Comparison of ENCODE assay signal across 1 cellular context in genomic region chr10:109987828-109988227, GRCh38.
TF ChIP-seq lines count a peak whose summit lies in the region.

No MANE protein-coding gene starts in this region.

TF ChIP-seq in GM23338, 12 proteins besides CTCF, POLR2A, EP300 and RAD21:
- TF ChIP-seq, protein P1, sequence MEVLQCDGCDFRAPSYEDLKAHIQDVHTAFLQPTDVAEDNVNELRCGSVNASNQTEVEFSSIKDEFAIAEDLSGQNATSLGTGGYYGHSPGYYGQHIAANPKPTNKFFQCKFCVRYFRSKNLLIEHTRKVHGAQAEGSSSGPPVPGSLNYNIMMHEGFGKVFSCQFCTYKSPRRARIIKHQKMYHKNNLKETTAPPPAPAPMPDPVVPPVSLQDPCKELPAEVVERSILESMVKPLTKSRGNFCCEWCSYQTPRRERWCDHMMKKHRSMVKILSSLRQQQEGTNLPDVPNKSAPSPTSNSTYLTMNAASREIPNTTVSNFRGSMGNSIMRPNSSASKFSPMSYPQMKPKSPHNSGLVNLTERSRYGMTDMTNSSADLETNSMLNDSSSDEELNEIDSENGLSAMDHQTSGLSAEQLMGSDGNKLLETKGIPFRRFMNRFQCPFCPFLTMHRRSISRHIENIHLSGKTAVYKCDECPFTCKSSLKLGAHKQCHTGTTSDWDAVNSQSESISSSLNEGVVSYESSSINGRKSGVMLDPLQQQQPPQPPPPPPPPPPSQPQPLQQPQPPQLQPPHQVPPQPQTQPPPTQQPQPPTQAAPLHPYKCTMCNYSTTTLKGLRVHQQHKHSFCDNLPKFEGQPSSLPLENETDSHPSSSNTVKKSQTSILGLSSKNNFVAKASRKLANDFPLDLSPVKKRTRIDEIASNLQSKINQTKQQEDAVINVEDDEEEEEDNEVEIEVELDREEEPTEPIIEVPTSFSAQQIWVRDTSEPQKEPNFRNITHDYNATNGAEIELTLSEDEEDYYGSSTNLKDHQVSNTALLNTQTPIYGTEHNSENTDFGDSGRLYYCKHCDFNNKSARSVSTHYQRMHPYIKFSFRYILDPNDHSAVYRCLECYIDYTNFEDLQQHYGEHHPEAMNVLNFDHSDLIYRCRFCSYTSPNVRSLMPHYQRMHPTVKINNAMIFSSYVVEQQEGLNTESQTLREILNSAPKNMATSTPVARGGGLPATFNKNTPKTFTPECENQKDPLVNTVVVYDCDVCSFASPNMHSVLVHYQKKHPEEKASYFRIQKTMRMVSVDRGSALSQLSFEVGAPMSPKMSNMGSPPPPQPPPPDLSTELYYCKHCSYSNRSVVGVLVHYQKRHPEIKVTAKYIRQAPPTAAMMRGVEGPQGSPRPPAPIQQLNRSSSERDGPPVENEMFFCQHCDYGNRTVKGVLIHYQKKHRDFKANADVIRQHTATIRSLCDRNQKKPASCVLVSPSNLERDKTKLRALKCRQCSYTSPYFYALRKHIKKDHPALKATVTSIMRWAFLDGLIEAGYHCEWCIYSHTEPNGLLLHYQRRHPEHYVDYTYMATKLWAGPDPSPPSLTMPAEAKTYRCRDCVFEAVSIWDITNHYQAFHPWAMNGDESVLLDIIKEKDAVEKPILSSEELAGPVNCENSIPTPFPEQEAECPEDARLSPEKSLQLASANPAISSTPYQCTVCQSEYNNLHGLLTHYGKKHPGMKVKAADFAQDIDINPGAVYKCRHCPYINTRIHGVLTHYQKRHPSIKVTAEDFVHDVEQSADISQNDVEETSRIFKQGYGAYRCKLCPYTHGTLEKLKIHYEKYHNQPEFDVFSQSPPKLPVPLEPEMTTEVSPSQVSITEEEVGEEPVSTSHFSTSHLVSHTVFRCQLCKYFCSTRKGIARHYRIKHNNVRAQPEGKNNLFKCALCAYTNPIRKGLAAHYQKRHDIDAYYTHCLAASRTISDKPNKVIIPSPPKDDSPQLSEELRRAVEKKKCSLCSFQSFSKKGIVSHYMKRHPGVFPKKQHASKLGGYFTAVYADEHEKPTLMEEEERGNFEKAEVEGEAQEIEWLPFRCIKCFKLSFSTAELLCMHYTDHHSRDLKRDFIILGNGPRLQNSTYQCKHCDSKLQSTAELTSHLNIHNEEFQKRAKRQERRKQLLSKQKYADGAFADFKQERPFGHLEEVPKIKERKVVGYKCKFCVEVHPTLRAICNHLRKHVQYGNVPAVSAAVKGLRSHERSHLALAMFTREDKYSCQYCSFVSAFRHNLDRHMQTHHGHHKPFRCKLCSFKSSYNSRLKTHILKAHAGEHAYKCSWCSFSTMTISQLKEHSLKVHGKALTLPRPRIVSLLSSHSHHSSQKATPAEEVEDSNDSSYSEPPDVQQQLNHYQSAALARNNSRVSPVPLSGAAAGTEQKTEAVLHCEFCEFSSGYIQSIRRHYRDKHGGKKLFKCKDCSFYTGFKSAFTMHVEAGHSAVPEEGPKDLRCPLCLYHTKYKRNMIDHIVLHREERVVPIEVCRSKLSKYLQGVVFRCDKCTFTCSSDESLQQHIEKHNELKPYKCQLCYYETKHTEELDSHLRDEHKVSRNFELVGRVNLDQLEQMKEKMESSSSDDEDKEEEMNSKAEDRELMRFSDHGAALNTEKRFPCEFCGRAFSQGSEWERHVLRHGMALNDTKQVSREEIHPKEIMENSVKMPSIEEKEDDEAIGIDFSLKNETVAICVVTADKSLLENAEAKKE (CRISPR knock-in tag; IDR thresholded peaks at IDR 0.05), result no peak
- TF ChIP-seq NANOG (IDR thresholded peaks at IDR 0.05; ENCODE audit: borderline replicate concordance), result no peak
- TF ChIP-seq JUNB (IDR thresholded peaks at IDR 0.05; ENCODE audit: unreplicated experiment), result no peak
- TF ChIP-seq, protein P2, sequence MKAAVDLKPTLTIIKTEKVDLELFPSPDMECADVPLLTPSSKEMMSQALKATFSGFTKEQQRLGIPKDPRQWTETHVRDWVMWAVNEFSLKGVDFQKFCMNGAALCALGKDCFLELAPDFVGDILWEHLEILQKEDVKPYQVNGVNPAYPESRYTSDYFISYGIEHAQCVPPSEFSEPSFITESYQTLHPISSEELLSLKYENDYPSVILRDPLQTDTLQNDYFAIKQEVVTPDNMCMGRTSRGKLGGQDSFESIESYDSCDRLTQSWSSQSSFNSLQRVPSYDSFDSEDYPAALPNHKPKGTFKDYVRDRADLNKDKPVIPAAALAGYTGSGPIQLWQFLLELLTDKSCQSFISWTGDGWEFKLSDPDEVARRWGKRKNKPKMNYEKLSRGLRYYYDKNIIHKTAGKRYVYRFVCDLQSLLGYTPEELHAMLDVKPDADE (IDR thresholded peaks at IDR 0.05), result no peak
- TF ChIP-seq EZH2phosphoT487 (IDR thresholded peaks at IDR 0.05; ENCODE audit: unreplicated experiment), result no peak
- TF ChIP-seq, protein P3, sequence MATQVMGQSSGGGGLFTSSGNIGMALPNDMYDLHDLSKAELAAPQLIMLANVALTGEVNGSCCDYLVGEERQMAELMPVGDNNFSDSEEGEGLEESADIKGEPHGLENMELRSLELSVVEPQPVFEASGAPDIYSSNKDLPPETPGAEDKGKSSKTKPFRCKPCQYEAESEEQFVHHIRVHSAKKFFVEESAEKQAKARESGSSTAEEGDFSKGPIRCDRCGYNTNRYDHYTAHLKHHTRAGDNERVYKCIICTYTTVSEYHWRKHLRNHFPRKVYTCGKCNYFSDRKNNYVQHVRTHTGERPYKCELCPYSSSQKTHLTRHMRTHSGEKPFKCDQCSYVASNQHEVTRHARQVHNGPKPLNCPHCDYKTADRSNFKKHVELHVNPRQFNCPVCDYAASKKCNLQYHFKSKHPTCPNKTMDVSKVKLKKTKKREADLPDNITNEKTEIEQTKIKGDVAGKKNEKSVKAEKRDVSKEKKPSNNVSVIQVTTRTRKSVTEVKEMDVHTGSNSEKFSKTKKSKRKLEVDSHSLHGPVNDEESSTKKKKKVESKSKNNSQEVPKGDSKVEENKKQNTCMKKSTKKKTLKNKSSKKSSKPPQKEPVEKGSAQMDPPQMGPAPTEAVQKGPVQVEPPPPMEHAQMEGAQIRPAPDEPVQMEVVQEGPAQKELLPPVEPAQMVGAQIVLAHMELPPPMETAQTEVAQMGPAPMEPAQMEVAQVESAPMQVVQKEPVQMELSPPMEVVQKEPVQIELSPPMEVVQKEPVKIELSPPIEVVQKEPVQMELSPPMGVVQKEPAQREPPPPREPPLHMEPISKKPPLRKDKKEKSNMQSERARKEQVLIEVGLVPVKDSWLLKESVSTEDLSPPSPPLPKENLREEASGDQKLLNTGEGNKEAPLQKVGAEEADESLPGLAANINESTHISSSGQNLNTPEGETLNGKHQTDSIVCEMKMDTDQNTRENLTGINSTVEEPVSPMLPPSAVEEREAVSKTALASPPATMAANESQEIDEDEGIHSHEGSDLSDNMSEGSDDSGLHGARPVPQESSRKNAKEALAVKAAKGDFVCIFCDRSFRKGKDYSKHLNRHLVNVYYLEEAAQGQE (IDR thresholded peaks at IDR 0.05; ENCODE audit: unreplicated experiment), result no peak
- TF ChIP-seq ZNF114 (CRISPR knock-in tag; IDR thresholded peaks at IDR 0.05), result no peak
- no peak for TF ChIP-seq POLR2AphosphoS5 (IDR thresholded peaks at IDR 0.05; ENCODE audit: low read depth)
- TF ChIP-seq ZNF331 (CRISPR knock-in tag; IDR thresholded peaks at IDR 0.05; ENCODE audit: low read depth), result no peak
- no peak for TF ChIP-seq CREB1 (CRISPR knock-in tag; IDR thresholded peaks at IDR 0.05; ENCODE audit: low read depth)
- TF ChIP-seq STAT1 (IDR thresholded peaks at IDR 0.05; ENCODE audit: unreplicated experiment), result no peak
